1 cellular context compared by ENCODE assay signal in the genomic region with DNA sequence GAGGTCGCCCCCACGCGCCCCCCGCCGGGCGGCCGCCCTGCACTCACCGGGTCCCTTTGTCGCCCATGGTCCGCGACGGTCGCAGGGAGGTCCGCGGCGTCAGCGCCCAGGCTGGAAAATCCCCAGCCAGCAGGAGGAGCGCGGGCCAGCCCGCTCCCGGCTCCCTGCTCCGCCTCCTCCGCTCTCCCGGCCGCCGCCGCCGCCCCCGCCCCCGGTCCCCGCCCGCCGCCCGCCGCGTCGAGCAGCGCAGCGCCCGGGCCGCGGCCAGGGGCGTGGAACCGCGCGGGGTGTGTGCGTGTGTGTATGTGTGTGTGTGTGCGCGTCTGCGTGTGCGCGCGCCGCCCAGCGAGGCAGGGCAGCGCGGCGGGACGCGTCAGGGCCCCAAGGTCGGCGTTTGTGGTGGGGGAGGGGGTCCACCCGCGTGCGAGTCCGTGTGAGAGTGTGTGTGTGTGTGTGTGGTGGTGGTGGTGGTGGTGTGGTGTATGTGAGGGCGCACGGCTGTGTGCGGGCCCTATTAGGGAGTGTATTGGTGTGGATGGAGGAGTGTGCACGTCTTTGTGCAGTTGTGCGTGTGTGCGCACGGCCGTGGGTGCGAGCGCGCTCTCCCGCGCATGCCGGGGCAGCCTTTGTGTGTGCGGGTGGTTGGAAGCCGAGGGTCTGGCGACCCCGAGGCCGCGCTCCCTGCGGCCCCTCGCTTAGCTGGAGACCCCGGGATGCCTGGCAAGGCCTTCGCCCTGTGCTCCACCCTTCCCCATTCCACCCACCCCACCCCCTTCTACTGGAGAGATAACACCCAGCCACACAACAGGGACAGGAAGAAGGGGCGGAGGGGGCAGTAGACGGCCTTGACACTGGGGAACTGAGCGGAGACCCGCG.
A peak's percentile ranks its signal among the peaks of the same experiment; 100 is the strongest.
TF ChIP-seq lines count a peak whose summit lies in the region.

A gene (minus strand): TSS at position 121 of the 876 bp plus-strand sequence. CDS start 54 bp downstream, at position 67.

TF ChIP-seq in HepG2, 621 proteins besides CTCF, POLR2A, EP300 and RAD21 (continued from another document and continues in another):
- TF ChIP-seq, protein P1, sequence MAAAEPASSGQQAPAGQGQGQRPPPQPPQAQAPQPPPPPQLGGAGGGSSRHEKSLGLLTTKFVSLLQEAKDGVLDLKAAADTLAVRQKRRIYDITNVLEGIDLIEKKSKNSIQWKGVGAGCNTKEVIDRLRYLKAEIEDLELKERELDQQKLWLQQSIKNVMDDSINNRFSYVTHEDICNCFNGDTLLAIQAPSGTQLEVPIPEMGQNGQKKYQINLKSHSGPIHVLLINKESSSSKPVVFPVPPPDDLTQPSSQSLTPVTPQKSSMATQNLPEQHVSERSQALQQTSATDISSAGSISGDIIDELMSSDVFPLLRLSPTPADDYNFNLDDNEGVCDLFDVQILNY (CRISPR knock-in tag; conservative IDR thresholded peaks at IDR 0.05): no peak
- TF ChIP-seq, protein P2, sequence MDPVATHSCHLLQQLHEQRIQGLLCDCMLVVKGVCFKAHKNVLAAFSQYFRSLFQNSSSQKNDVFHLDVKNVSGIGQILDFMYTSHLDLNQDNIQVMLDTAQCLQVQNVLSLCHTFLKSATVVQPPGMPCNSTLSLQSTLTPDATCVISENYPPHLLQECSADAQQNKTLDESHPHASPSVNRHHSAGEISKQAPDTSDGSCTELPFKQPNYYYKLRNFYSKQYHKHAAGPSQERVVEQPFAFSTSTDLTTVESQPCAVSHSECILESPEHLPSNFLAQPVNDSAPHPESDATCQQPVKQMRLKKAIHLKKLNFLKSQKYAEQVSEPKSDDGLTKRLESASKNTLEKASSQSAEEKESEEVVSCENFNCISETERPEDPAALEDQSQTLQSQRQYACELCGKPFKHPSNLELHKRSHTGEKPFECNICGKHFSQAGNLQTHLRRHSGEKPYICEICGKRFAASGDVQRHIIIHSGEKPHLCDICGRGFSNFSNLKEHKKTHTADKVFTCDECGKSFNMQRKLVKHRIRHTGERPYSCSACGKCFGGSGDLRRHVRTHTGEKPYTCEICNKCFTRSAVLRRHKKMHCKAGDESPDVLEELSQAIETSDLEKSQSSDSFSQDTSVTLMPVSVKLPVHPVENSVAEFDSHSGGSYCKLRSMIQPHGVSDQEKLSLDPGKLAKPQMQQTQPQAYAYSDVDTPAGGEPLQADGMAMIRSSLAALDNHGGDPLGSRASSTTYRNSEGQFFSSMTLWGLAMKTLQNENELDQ (CRISPR knock-in tag; IDR thresholded peaks at IDR 0.05; ENCODE audit: borderline replicate concordance): no peak
- no peak for TF ChIP-seq PHF5A (CRISPR knock-in tag; IDR thresholded peaks at IDR 0.05; ENCODE audit: low read depth, unreplicated experiment)
- TF ChIP-seq, protein P3, sequence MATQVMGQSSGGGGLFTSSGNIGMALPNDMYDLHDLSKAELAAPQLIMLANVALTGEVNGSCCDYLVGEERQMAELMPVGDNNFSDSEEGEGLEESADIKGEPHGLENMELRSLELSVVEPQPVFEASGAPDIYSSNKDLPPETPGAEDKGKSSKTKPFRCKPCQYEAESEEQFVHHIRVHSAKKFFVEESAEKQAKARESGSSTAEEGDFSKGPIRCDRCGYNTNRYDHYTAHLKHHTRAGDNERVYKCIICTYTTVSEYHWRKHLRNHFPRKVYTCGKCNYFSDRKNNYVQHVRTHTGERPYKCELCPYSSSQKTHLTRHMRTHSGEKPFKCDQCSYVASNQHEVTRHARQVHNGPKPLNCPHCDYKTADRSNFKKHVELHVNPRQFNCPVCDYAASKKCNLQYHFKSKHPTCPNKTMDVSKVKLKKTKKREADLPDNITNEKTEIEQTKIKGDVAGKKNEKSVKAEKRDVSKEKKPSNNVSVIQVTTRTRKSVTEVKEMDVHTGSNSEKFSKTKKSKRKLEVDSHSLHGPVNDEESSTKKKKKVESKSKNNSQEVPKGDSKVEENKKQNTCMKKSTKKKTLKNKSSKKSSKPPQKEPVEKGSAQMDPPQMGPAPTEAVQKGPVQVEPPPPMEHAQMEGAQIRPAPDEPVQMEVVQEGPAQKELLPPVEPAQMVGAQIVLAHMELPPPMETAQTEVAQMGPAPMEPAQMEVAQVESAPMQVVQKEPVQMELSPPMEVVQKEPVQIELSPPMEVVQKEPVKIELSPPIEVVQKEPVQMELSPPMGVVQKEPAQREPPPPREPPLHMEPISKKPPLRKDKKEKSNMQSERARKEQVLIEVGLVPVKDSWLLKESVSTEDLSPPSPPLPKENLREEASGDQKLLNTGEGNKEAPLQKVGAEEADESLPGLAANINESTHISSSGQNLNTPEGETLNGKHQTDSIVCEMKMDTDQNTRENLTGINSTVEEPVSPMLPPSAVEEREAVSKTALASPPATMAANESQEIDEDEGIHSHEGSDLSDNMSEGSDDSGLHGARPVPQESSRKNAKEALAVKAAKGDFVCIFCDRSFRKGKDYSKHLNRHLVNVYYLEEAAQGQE (IDR thresholded peaks at IDR 0.05; ENCODE audit: borderline replicate concordance in 1 of 2, low read depth in 1 of 2, low read length in 2 of 2): no peak
- peak; percentile 79; the same call in 1 of the 2 replicates for TF ChIP-seq ARNTL (CRISPR knock-in tag; IDR thresholded peaks at IDR 0.05)
- no peak for TF ChIP-seq FOSL1 (CRISPR knock-in tag; IDR thresholded peaks at IDR 0.05; ENCODE audit: borderline replicate concordance)
- TF ChIP-seq NFATC3 (CRISPR knock-in tag; IDR thresholded peaks at IDR 0.05): no peak
- peak; percentile 65 for TF ChIP-seq FOSL2 (CRISPR knock-in tag; IDR thresholded peaks at IDR 0.05)
- TF ChIP-seq ZNF326 (CRISPR knock-in tag; IDR thresholded peaks at IDR 0.05; ENCODE audit: borderline replicate concordance): no peak
- no peak for TF ChIP-seq RAD51 (IDR thresholded peaks at IDR 0.05; ENCODE audit: borderline replicate concordance)
- peak; percentile 93 for TF ChIP-seq ELF3 (CRISPR knock-in tag; IDR thresholded peaks at IDR 0.05)
- TF ChIP-seq, protein P4, sequence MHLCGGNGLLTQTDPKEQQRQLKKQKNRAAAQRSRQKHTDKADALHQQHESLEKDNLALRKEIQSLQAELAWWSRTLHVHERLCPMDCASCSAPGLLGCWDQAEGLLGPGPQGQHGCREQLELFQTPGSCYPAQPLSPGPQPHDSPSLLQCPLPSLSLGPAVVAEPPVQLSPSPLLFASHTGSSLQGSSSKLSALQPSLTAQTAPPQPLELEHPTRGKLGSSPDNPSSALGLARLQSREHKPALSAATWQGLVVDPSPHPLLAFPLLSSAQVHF (CRISPR knock-in tag; IDR thresholded peaks at IDR 0.05): peak; percentile 72
- TF ChIP-seq, protein P5, sequence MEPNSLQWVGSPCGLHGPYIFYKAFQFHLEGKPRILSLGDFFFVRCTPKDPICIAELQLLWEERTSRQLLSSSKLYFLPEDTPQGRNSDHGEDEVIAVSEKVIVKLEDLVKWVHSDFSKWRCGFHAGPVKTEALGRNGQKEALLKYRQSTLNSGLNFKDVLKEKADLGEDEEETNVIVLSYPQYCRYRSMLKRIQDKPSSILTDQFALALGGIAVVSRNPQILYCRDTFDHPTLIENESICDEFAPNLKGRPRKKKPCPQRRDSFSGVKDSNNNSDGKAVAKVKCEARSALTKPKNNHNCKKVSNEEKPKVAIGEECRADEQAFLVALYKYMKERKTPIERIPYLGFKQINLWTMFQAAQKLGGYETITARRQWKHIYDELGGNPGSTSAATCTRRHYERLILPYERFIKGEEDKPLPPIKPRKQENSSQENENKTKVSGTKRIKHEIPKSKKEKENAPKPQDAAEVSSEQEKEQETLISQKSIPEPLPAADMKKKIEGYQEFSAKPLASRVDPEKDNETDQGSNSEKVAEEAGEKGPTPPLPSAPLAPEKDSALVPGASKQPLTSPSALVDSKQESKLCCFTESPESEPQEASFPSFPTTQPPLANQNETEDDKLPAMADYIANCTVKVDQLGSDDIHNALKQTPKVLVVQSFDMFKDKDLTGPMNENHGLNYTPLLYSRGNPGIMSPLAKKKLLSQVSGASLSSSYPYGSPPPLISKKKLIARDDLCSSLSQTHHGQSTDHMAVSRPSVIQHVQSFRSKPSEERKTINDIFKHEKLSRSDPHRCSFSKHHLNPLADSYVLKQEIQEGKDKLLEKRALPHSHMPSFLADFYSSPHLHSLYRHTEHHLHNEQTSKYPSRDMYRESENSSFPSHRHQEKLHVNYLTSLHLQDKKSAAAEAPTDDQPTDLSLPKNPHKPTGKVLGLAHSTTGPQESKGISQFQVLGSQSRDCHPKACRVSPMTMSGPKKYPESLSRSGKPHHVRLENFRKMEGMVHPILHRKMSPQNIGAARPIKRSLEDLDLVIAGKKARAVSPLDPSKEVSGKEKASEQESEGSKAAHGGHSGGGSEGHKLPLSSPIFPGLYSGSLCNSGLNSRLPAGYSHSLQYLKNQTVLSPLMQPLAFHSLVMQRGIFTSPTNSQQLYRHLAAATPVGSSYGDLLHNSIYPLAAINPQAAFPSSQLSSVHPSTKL (CRISPR knock-in tag; IDR thresholded peaks at IDR 0.05): peak; percentile 84
- TF ChIP-seq ZNF501 (CRISPR knock-in tag; IDR thresholded peaks at IDR 0.05): peak; percentile 26; the same call in 1 of the 2 replicates
- TF ChIP-seq SIN3A (IDR thresholded peaks at IDR 0.05; ENCODE audit: borderline replicate concordance, low read depth, low read length): peak; percentile 48; the same call in 1 of the 2 replicates
- TF ChIP-seq, protein P6, sequence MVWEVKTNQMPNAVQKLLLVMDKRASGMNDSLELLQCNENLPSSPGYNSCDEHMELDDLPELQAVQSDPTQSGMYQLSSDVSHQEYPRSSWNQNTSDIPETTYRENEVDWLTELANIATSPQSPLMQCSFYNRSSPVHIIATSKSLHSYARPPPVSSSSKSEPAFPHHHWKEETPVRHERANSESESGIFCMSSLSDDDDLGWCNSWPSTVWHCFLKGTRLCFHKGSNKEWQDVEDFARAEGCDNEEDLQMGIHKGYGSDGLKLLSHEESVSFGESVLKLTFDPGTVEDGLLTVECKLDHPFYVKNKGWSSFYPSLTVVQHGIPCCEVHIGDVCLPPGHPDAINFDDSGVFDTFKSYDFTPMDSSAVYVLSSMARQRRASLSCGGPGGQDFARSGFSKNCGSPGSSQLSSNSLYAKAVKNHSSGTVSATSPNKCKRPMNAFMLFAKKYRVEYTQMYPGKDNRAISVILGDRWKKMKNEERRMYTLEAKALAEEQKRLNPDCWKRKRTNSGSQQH (CRISPR knock-in tag; IDR thresholded peaks at IDR 0.05; ENCODE audit: low read depth): peak; percentile 2; the same call in 1 of the 2 replicates
- peak; percentile 70 for TF ChIP-seq ZNF589 (CRISPR knock-in tag; conservative IDR thresholded peaks at IDR 0.05)
- peak; percentile 72; the same call in 1 of the 2 replicates for TF ChIP-seq SMAD1 (CRISPR knock-in tag; IDR thresholded peaks at IDR 0.05; ENCODE audit: borderline replicate concordance, low read depth)
- no peak for TF ChIP-seq ZFP1 (CRISPR knock-in tag; IDR thresholded peaks at IDR 0.05)
- TF ChIP-seq MYNN (CRISPR knock-in tag; IDR thresholded peaks at IDR 0.05; ENCODE audit: low read depth): no peak
- no peak; the same call in 1 of the 2 replicates for TF ChIP-seq SRY (CRISPR knock-in tag; IDR thresholded peaks at IDR 0.05)
- no peak for TF ChIP-seq CHD2 (IDR thresholded peaks at IDR 0.05; ENCODE audit: low read depth, low read length)
- TF ChIP-seq REPIN1 (CRISPR knock-in tag; IDR thresholded peaks at IDR 0.05; ENCODE audit: borderline replicate concordance, low read depth): no peak
- no peak for TF ChIP-seq TCF7L2 (IDR thresholded peaks at IDR 0.05; ENCODE audit: low read depth, low read length)
- TF ChIP-seq TOE1 (CRISPR knock-in tag; IDR thresholded peaks at IDR 0.05): no peak
- TF ChIP-seq, protein P7, sequence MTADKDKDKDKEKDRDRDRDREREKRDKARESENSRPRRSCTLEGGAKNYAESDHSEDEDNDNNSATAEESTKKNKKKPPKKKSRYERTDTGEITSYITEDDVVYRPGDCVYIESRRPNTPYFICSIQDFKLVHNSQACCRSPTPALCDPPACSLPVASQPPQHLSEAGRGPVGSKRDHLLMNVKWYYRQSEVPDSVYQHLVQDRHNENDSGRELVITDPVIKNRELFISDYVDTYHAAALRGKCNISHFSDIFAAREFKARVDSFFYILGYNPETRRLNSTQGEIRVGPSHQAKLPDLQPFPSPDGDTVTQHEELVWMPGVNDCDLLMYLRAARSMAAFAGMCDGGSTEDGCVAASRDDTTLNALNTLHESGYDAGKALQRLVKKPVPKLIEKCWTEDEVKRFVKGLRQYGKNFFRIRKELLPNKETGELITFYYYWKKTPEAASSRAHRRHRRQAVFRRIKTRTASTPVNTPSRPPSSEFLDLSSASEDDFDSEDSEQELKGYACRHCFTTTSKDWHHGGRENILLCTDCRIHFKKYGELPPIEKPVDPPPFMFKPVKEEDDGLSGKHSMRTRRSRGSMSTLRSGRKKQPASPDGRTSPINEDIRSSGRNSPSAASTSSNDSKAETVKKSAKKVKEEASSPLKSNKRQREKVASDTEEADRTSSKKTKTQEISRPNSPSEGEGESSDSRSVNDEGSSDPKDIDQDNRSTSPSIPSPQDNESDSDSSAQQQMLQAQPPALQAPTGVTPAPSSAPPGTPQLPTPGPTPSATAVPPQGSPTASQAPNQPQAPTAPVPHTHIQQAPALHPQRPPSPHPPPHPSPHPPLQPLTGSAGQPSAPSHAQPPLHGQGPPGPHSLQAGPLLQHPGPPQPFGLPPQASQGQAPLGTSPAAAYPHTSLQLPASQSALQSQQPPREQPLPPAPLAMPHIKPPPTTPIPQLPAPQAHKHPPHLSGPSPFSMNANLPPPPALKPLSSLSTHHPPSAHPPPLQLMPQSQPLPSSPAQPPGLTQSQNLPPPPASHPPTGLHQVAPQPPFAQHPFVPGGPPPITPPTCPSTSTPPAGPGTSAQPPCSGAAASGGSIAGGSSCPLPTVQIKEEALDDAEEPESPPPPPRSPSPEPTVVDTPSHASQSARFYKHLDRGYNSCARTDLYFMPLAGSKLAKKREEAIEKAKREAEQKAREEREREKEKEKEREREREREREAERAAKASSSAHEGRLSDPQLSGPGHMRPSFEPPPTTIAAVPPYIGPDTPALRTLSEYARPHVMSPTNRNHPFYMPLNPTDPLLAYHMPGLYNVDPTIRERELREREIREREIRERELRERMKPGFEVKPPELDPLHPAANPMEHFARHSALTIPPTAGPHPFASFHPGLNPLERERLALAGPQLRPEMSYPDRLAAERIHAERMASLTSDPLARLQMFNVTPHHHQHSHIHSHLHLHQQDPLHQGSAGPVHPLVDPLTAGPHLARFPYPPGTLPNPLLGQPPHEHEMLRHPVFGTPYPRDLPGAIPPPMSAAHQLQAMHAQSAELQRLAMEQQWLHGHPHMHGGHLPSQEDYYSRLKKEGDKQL (CRISPR knock-in tag; IDR thresholded peaks at IDR 0.05; ENCODE audit: low read depth): no peak
